23 cellular contexts compared by ENCODE assay signal in genomic region chr2:225738735-225739134, GRCh38.
DNase-seq lines count a peak whose midpoint lies in the region; ATAC-seq, FAIRE-seq and TF ChIP-seq lines count a peak whose summit lies in the region.
"Had no signal": no experiment of that assay in that cellular context is flagged by ENCODE, and none has a peak within 500 bp of the region (broad histone marks: within the 10 kb centered on the region; RNA-seq: fewer than 3 reads in every experiment).

No MANE protein-coding gene starts in this region.

- in situ Hi-C loops in IMR-90 (cut with MboI; ENCODE audit: low sequenced_read_pairs) (no loop called here), K562 (cut with MboI) (no loop called here)

- WGBS in A549 (ENCODE audit: missing lambda C conversion rate): 82% methylated on average over 1 of the region's 1 CpG
- WGBS in IMR-90 (ENCODE audit: extremely low coverage in 2 of 2, insufficient read length in 1 of 2), 2 experiments: no CpG with 5 or more reads among the region's 1 CpG
- WGBS in K562 (ENCODE audit: insufficient coverage, low coverage, missing lambda C conversion rate): 0% methylated on average over 1 of the region's 1 CpG

- H4K5ac ChIP-seq in IMR-90 (ENCODE audit: low read depth, low read length): no peak overlapping the region

- FAIRE-seq in A549 (lab: Jason Lieb, UNC) (no peak), K562 (lab: Jason Lieb, UNC) (no peak)
- FAIRE-seq: D721Med, GM12891, GM18507, H1 had no signal

- H3K9ac ChIP-seq in IMR-90 (ENCODE audit: low read depth, low read length): no peak overlapping the region
- H3K9ac ChIP-seq in K562 (ENCODE audit: insufficient read depth in 1 of 2, low read depth in 2 of 2, low read length in 2 of 2): no peak overlapping the region
- H3K9ac ChIP-seq in MM.1S (ENCODE audit: low read length): no peak overlapping the region
- H3K9ac ChIP-seq: BLaER1 treated with 17β-estradiol and CSF1 and Interleukin-3, amounts not matched to agents 10 nM and 100 nM; GM23248 had no signal

- no peak overlapping the region for H2BK15ac ChIP-seq in IMR-90 (ENCODE audit: low read depth, low read length)

- H3K9me1 ChIP-seq in IMR-90 (ENCODE audit: insufficient read depth, low read length) (peaks cover 6% of the 10 kb centered on the region; the same call in 1 of the 2 replicates), K562 (ENCODE audit: control insufficient read depth, insufficient read depth, low read length) (no peaks in the 10 kb centered on the region)

- H4K8ac ChIP-seq in IMR-90 (ENCODE audit: low read depth in 2 of 2, low read length in 2 of 2): no peak overlapping the region

- H2AFZ ChIP-seq in IMR-90 (replicated peaks; ENCODE audit: low read length, poor library complexity) (no peak overlapping the region), K562 (ENCODE audit: low read depth, low read length) (no peak overlapping the region), MM.1S (ENCODE audit: low read length) (no peak overlapping the region)
- H2AFZ ChIP-seq: GM23248 had no signal

- H3K36me3 ChIP-seq in IMR-90 (ENCODE audit: control insufficient read depth, insufficient read depth, low read length): no peaks in the 10 kb centered on the region
- no peaks in the 10 kb centered on the region for H3K36me3 ChIP-seq in K562 (ENCODE audit: control insufficient read depth, insufficient read depth, low read length)
- H3K36me3 ChIP-seq in MM.1S (replicated peaks; ENCODE audit: insufficient read depth, low read length): no peaks in the 10 kb centered on the region
- H3K36me3 ChIP-seq: BE2C; BLaER1 treated with 17β-estradiol and CSF1 and Interleukin-3, amounts not matched to agents 10 nM and 100 nM had no signal

- CTCF ChIA-PET in A549 (lab: Yijun Ruan, JAX): no interaction called here
- CTCF ChIA-PET in IMR-90 (lab: Yijun Ruan, JAX): no interaction called here
- CTCF ChIA-PET in K562 (lab: Yijun Ruan, JAX; ENCODE audit: low intra/inter-chr PET ratio): no interaction called here

- TF ChIP-seq CTCF in A549 (IDR thresholded peaks at IDR 0.05) (no peak), IMR-90 (conservative IDR thresholded peaks at IDR 0.05; ENCODE audit: low read depth, low read length) (no peak), K562 (IDR thresholded peaks at IDR 0.05 in 2 of 3, conservative IDR thresholded peaks at IDR 0.05 in 1 of 3; ENCODE audit: insufficient read depth in 2 of 3, low read depth in 1 of 3, low read length in 3 of 3) (no peak), MM.1S (IDR thresholded peaks at IDR 0.05; ENCODE audit: low read length) (no peak)

- ATAC-seq in A549 (no peak), IMR-90 (ENCODE audit: low read depth) (no peak), K562 (no peak)

- dilution Hi-C loops in IMR-90 (cut with HindIII; ENCODE audit: low sequenced_read_pairs, unreplicated experiment): no loop called here

- H3K27ac ChIP-seq in A549: no peak overlapping the region
- no peak overlapping the region for H3K27ac ChIP-seq in IMR-90 (ENCODE audit: insufficient read depth, low read length)
- H3K27ac ChIP-seq in K562 (ENCODE audit: extremely low read depth, low read depth, low read length): no peak overlapping the region
- no peak overlapping the region for H3K27ac ChIP-seq in MM.1S (ENCODE audit: low read length)
- H3K27ac ChIP-seq: GM23248 had no signal

- H3F3A ChIP-seq in MM.1S (ENCODE audit: insufficient read depth, low read length): no peaks in the 10 kb centered on the region

- H2BK5ac ChIP-seq in IMR-90 (ENCODE audit: low read depth, low read length, poor library complexity, severe bottlenecking): no peak overlapping the region

- H3K9me2 ChIP-seq in MM.1S (replicated peaks; ENCODE audit: insufficient read depth, low read length): no peaks in the 10 kb centered on the region

- DNase-seq in A549 (ENCODE audit: low read depth in 1 of 2, low spot score in 1 of 2) (no peak), IMR-90 (no peak), K562 (ENCODE audit: extremely low read depth in 1 of 4, low spot score in 3 of 4) (no peak), glomerular visceral epithelial cell (ENCODE audit: extremely low spot score) (no peak), MM.1S (no peak), GM03348 (ENCODE audit: low spot score) (no peak)
- DNase-seq: 8988T; AML-193; BE2C; CD4-positive, alpha-beta T cell; CD8-positive, alpha-beta memory T cell; DMS 273 treated with DMSO at 0.1 percent for 48 hours; DMS79; EL; GDM1; GM23248; H7; HCEC 1CT had no signal

- H3K9me3 ChIP-seq in A549: no peaks in the 10 kb centered on the region
- no peaks in the 10 kb centered on the region for H3K9me3 ChIP-seq in IMR-90 (ENCODE audit: control insufficient read depth, insufficient read depth, low read length)
- no peaks in the 10 kb centered on the region for H3K9me3 ChIP-seq in K562 (replicated peaks; ENCODE audit: control insufficient read depth, insufficient read depth, low read depth, low read length)
- H3K9me3 ChIP-seq in MM.1S (replicated peaks; ENCODE audit: insufficient read depth, low read length): no peaks in the 10 kb centered on the region
- H3K9me3 ChIP-seq: BE2C had no signal

- POLR2A ChIA-PET in A549 (lab: Yijun Ruan, JAX): no interaction called here
- POLR2A ChIA-PET in IMR-90 (lab: Charles Lee; ENCODE audit: unreplicated experiment): no interaction called here
- POLR2A ChIA-PET in K562 (lab: Yijun Ruan, JAX): no interaction called here

- no peak overlapping the region for H3K18ac ChIP-seq in IMR-90 (ENCODE audit: low read depth, low read length)

- H3K14ac ChIP-seq in IMR-90 (replicated peaks; ENCODE audit: low read depth, low read length): no peak overlapping the region

- intact Hi-C loops in IMR-90 (cut with micrococcal nuclease): no loop called here
- intact Hi-C loops in K562 (cut with micrococcal nuclease): no loop called here

- no peak overlapping the region for H3K4ac ChIP-seq in IMR-90 (ENCODE audit: low read depth, low read length)

- no peaks in the 10 kb centered on the region for H3K79me1 ChIP-seq in IMR-90 (ENCODE audit: low read depth in 1 of 2, low read length in 2 of 2)

- no peak overlapping the region for H2BK20ac ChIP-seq in IMR-90 (ENCODE audit: low read depth, low read length)

- H3K79me2 ChIP-seq in K562 (ENCODE audit: control insufficient read depth, insufficient read depth, low read length) (no peaks in the 10 kb centered on the region), MM.1S (ENCODE audit: low read length) (no peaks in the 10 kb centered on the region)

- H4K91ac ChIP-seq in IMR-90 (ENCODE audit: insufficient read depth, low read depth, low read length): no peak overlapping the region

- H3K4me1 ChIP-seq in A549 (peaks cover 28% of the 10 kb centered on the region), IMR-90 (ENCODE audit: control insufficient read depth, insufficient read depth, low read length) (peaks cover 2% of the 10 kb centered on the region), K562 (replicated peaks in 1 of 2; ENCODE audit: control insufficient read depth in 2 of 2, insufficient read depth in 2 of 2, low read length in 2 of 2) (no peaks in the 10 kb centered on the region), MM.1S (ENCODE audit: low read length) (no peaks in the 10 kb centered on the region)
- H3K4me1 ChIP-seq: BE2C had no signal

- TF ChIP-seq POLR2A in A549 (IDR thresholded peaks at IDR 0.05; ENCODE audit: low read length): no peak
- no peak for TF ChIP-seq POLR2A in IMR-90 (IDR thresholded peaks at IDR 0.05; ENCODE audit: low read depth, low read length)
- no peak for TF ChIP-seq POLR2A in K562 (conservative IDR thresholded peaks at IDR 0.05)

- H3K23ac ChIP-seq in IMR-90 (ENCODE audit: low read depth, low read length): no peak overlapping the region

- H3K27me3 ChIP-seq in IMR-90 (ENCODE audit: control insufficient read depth, insufficient read depth, low read length) (no peaks in the 10 kb centered on the region), K562 (ENCODE audit: control insufficient read depth in 2 of 2, insufficient read depth in 2 of 2, low read length in 2 of 2) (no peaks in the 10 kb centered on the region), MM.1S (replicated peaks; ENCODE audit: insufficient read depth, low read length) (no peaks in the 10 kb centered on the region)
- H3K27me3 ChIP-seq: BE2C; BLaER1 treated with 17β-estradiol and CSF1 and Interleukin-3, amounts not matched to agents 10 nM and 100 nM had no signal

- no peak overlapping the region for H2AK5ac ChIP-seq in IMR-90 (ENCODE audit: low read depth, low read length)

- TF ChIP-seq RAD21 in A549 (conservative IDR thresholded peaks at IDR 0.05 in 1 of 2, IDR thresholded peaks at IDR 0.05 in 1 of 2) (no peak), IMR-90 (IDR thresholded peaks at IDR 0.05; ENCODE audit: low read length) (no peak), K562 (CRISPR knock-in tag; conservative IDR thresholded peaks at IDR 0.05 in 1 of 2, IDR thresholded peaks at IDR 0.05 in 1 of 2) (no peak)

- H2AK9ac ChIP-seq in IMR-90 (replicated peaks; ENCODE audit: low read depth, low read length, poor library complexity): no peak overlapping the region

- BruUV-seq in IMR-90 (replicated peaks; lab: Mats Ljungman, UMichigan): no TSS peak
- BruUV-seq in K562 (replicated peaks; lab: Mats Ljungman, UMichigan): no TSS peak

- no peak overlapping the region for H3K4me3 ChIP-seq in A549
- H3K4me3 ChIP-seq in IMR-90 (ENCODE audit: insufficient read depth, low read depth, low read length): no peak overlapping the region
- H3K4me3 ChIP-seq in K562: no peak overlapping the region
- no peak overlapping the region for H3K4me3 ChIP-seq in MM.1S (ENCODE audit: low read length)
- H3K4me3 ChIP-seq: BLaER1 treated with 17β-estradiol and CSF1 and Interleukin-3, amounts not matched to agents 10 nM and 100 nM; GM23248 had no signal

- H3K4me2 ChIP-seq in A549: no peak overlapping the region
- H3K4me2 ChIP-seq in IMR-90 (ENCODE audit: low read depth, low read length): no peak overlapping the region
- no peak overlapping the region for H3K4me2 ChIP-seq in K562 (ENCODE audit: insufficient read depth, low read length)
- H3K4me2 ChIP-seq in MM.1S (ENCODE audit: low read depth, low read length): no peak overlapping the region

- TF ChIP-seq EP300 in A549 (IDR thresholded peaks at IDR 0.05) (no peak), K562 (IDR thresholded peaks at IDR 0.05; ENCODE audit: low read length) (no peak)

- H4K20me1 ChIP-seq in IMR-90 (ENCODE audit: insufficient read depth, low read length) (no peaks in the 10 kb centered on the region), K562 (replicated peaks; ENCODE audit: control insufficient read depth, insufficient read depth, low read length) (no peaks in the 10 kb centered on the region), MM.1S (ENCODE audit: insufficient read depth, low read length) (no peaks in the 10 kb centered on the region)
- H4K20me1 ChIP-seq: BLaER1 treated with 17β-estradiol and CSF1 and Interleukin-3, amounts not matched to agents 10 nM and 100 nM had no signal

- H2BK120ac ChIP-seq in IMR-90 (ENCODE audit: low read depth, low read length): no peak overlapping the region

- H3K56ac ChIP-seq in IMR-90 (ENCODE audit: extremely low read depth, insufficient read depth, low read length): no peak overlapping the region

TF ChIP-seq in A549, 52 proteins besides CTCF, POLR2A, EP300 and RAD21 (continues in another document):
- TF ChIP-seq NPAS2 (CRISPR knock-in tag; IDR thresholded peaks at IDR 0.05; ENCODE audit: borderline replicate concordance): no peak

TF ChIP-seq in IMR-90, 13 proteins besides CTCF, POLR2A, EP300 and RAD21 (continues in another document):
- no peak for TF ChIP-seq FOS (IDR thresholded peaks at IDR 0.05; ENCODE audit: low read depth, low read length)

TF ChIP-seq in K562, 482 proteins besides CTCF, POLR2A, EP300 and RAD21 (continues in another document):
- TF ChIP-seq FOXA1 (IDR thresholded peaks at IDR 0.05; ENCODE audit: borderline replicate concordance): no peak

Comparison
In these comparisons a context has a peak if more than half of its experiments do, and no peak if none do; other contexts are left out.
1. Of the 35 proteins assayed by ChIP-seq in both K562 and A549: peak only in K562: none; only in A549: MAFK; in both: none; in neither: 34.